In the genomic region with DNA sequence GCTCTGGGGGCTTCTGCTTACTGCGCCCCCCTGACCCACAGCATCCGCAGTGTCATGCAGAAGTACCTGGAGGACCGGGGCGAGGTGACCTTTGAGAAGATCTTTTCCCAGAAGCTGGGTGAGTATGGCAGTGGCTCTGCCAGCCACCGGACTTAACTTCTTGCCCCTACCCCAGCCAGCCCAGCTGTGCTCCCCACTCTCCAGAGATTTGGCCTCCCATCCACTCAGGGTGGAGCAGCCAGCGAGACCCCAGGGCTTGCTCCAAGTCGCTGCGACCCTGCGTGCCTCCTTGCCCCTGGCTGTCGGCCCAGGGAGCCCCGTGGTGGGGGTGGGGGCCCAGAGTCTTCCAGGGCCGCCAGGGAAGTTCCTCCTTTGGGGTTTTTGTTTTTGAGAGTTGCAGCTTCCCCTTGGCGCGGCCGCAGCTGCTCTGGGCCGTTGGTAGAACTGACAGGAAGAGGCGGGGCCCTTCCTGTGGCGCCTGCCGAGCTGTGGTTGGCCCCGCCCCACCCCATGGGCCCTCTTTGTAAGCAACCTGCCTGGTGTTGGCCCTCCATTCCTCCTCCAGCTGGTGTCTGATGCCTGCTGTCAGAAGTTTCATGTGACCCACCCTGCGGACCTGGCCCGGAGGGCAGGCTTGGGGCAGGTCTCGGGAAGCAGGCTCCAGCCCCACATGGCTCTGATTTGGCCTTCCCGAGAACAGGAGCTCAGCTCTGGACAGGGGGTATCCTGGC, we compare ENCODE assay signal across 8 cellular contexts. TPM values are rescaled to one million over a fixed set of nuclear protein-coding genes. Genes with fewer than 3 reads are reported as not detected.
A peak's percentile ranks its signal among the peaks of the same experiment; 100 is the strongest.
DNase-seq lines count a peak whose midpoint lies in the region; ATAC-seq, FAIRE-seq and TF ChIP-seq lines count a peak whose summit lies in the region.

No MANE protein-coding gene starts in this region.

- peaks cover 12 to 75% (median 70%) of the 10 kb centered on the region in 4 donors for H3K4me1 ChIP-seq in Peyer's patch
- H3K4me1 ChIP-seq in foreskin keratinocyte, result no peaks in the 10 kb centered on the region
- H3K4me1 ChIP-seq in prostate gland (replicated peaks), result peaks cover 49% of the 10 kb centered on the region
- H3K4me1 ChIP-seq in uterus, result peaks cover 0 to 35% of the 10 kb centered on the region in 2 donors

- intact Hi-C loops in activated T-helper 2 cell treated with anti-CD3 and anti-CD28 coated beads, Interferon-gamma antibody, Interleukin-2, Interleukin-4, amounts not matched to agents 10 μg/mL and 5 μg/mL and 100 μg/mL, durations not matched to agents 14 hours and 24 hours and 36 hours (cut with micrococcal nuclease), result loop anchor here (1.0 to 2.0 kb wide), 3 partner anchors 9 to 37 kb away; no protein-coding TSS in a partner anchor
- intact Hi-C loops in prostate gland (cut with DNase I) (no loop called here), uterus (cut with DNase I; ENCODE audit: low total_unique reads) (no loop called here)

- no peaks in the 10 kb centered on the region for H3K9me3 Mint-ChIP-seq in activated T-helper 2 cell treated with anti-CD3 and anti-CD28 coated beads, Interferon-gamma antibody, Interleukin-2, Interleukin-4, amounts not matched to agents 10 μg/mL and 5 μg/mL and 100 μg/mL, durations not matched to agents 14 hours and 24 hours and 36 hours

- no peaks in the 10 kb centered on the region for H3K27me3 Mint-ChIP-seq in activated T-helper 2 cell treated with anti-CD3 and anti-CD28 coated beads, Interferon-gamma antibody, Interleukin-2, Interleukin-4, amounts not matched to agents 10 μg/mL and 5 μg/mL and 100 μg/mL, durations not matched to agents 14 hours and 24 hours and 36 hours (ENCODE audit: low read depth)

- H3K9me3 ChIP-seq in Peyer's patch, result no peaks in the 10 kb centered on the region
- H3K9me3 ChIP-seq in prostate gland, result no peaks in the 10 kb centered on the region
- H3K9me3 ChIP-seq in uterus, result no peaks in the 10 kb centered on the region

- TF ChIP-seq CTCF in Peyer's patch (IDR thresholded peaks at IDR 0.05), result no peak
- no peak for TF ChIP-seq CTCF in foreskin keratinocyte (conservative IDR thresholded peaks at IDR 0.05)
- TF ChIP-seq CTCF in prostate gland (IDR thresholded peaks at IDR 0.05), result no peak
- peak in 2 of 4 experiments; percentile 2 to 17 for TF ChIP-seq CTCF in uterus (IDR thresholded peaks at IDR 0.05)

- H3K36me3 ChIP-seq in Peyer's patch, result peaks cover 0 to 51% (median 0%) of the 10 kb centered on the region in 3 donors
- H3K36me3 ChIP-seq in prostate gland, result peaks cover 8 to 27% of the 10 kb centered on the region in 2 donors
- H3K36me3 ChIP-seq in uterus, result no peaks in the 10 kb centered on the region

- peaks cover 84% of the 10 kb centered on the region for H3K36me3 Mint-ChIP-seq in activated T-helper 2 cell treated with anti-CD3 and anti-CD28 coated beads, Interferon-gamma antibody, Interleukin-2, Interleukin-4, amounts not matched to agents 10 μg/mL and 5 μg/mL and 100 μg/mL, durations not matched to agents 14 hours and 24 hours and 36 hours (ENCODE audit: low read depth)

- peak overlapping the region; percentile 98 for H3K27ac Mint-ChIP-seq in activated T-helper 2 cell treated with anti-CD3 and anti-CD28 coated beads, Interferon-gamma antibody, Interleukin-2, Interleukin-4, amounts not matched to agents 10 μg/mL and 5 μg/mL and 100 μg/mL, durations not matched to agents 14 hours and 24 hours and 36 hours

- ATAC-seq in HG03378 (IDR thresholded peaks at IDR 0.05; ENCODE audit: unreplicated experiment) (peak; percentile 59), foreskin keratinocyte (peak; percentile 76)

- H3K4me3 Mint-ChIP-seq in activated T-helper 2 cell treated with anti-CD3 and anti-CD28 coated beads, Interferon-gamma antibody, Interleukin-2, Interleukin-4, amounts not matched to agents 10 μg/mL and 5 μg/mL and 100 μg/mL, durations not matched to agents 14 hours and 24 hours and 36 hours (ENCODE audit: low read depth), result peak overlapping the region; percentile 71

- TF ChIP-seq POLR2A in Peyer's patch (IDR thresholded peaks at IDR 0.05), result no peak
- peak; percentile 53 for TF ChIP-seq POLR2A in prostate gland (IDR thresholded peaks at IDR 0.05)
- peak; percentile 25 to 26 for TF ChIP-seq POLR2A in uterus (IDR thresholded peaks at IDR 0.05)

- peaks cover 43% of the 10 kb centered on the region for H3K4me1 Mint-ChIP-seq in activated T-helper 2 cell treated with anti-CD3 and anti-CD28 coated beads, Interferon-gamma antibody, Interleukin-2, Interleukin-4, amounts not matched to agents 10 μg/mL and 5 μg/mL and 100 μg/mL, durations not matched to agents 14 hours and 24 hours and 36 hours (ENCODE audit: low read depth)

- WGBS in prostate gland, result 19% methylated on average over 24 of the region's 24 CpGs

- peak overlapping the region; percentile 3 to 33 (median 29) for H3K4me3 ChIP-seq in Peyer's patch
- peak overlapping the region in 1 of 2 donors; percentile 19 for H3K4me3 ChIP-seq in prostate gland
- peak overlapping the region in 1 of 2 donors; percentile 25 for H3K4me3 ChIP-seq in uterus

- DNase-seq in AML-193 (lab: John Stamatoyannopoulos, UW) (peak; percentile 95 to 96), GM19239 (ENCODE audit: insufficient read length, low spot score) (peak; percentile 96), Peyer's patch (peak; percentile 82 to 98 (median 98)), foreskin keratinocyte (no peak), prostate gland (ENCODE audit: low spot score) (peak; percentile 85), uterus (peak; percentile 80)
- DNase-seq in activated T-helper 2 cell treated with anti-CD3 and anti-CD28 coated beads, Interferon-gamma antibody, Interleukin-2, Interleukin-4, amounts not matched to agents 10 μg/mL and 5 μg/mL and 100 μg/mL, durations not matched to agents 14 hours and 24 hours and 36 hours (ENCODE audit: low spot score), result peak; percentile 90

- FAIRE-seq in GM19239 (lab: Jason Lieb, UNC), result peak; percentile 98

- peak overlapping the region; percentile 83 to 100 (median 90) for H3K27ac ChIP-seq in Peyer's patch
- peak overlapping the region; percentile 25 for H3K27ac ChIP-seq in foreskin keratinocyte
- H3K27ac ChIP-seq in prostate gland, result peak overlapping the region; percentile 82 to 83
- H3K27ac ChIP-seq in uterus, result peak overlapping the region; percentile 85 to 88

- H3K27me3 ChIP-seq in Peyer's patch (no peaks in the 10 kb centered on the region), foreskin keratinocyte (no peaks in the 10 kb centered on the region), prostate gland (replicated peaks; ENCODE audit: insufficient read depth) (no peaks in the 10 kb centered on the region), uterus (no peaks in the 10 kb centered on the region)

RNA-seq across cellular contexts. Expression of gene GRK2, which starts 11.1 kb away (rescaled TPM):
- 100 to 1,000 TPM; 103 to 276 (median 163) TPM for total RNA-seq in Peyer's patch
- total RNA-seq in activated T-helper 2 cell treated with anti-CD3 and anti-CD28 coated beads, Interferon-gamma antibody, Interleukin-2, Interleukin-4, amounts not matched to agents 10 μg/mL and 5 μg/mL and 100 μg/mL, durations not matched to agents 14 hours and 24 hours and 36 hours, result 282 and 287 TPM in 2 replicates
- 34.3 and 36.5 TPM in 2 replicates for total RNA-seq in foreskin keratinocyte
- 29.2 and 31.4 TPM in 2 replicates for polyA plus RNA-seq in foreskin keratinocyte
- 100 to 1,000 TPM; 102 to 111 TPM for total RNA-seq in prostate gland
- 10 to 100 TPM; 25.0 to 93.8 (median 64.2) TPM for total RNA-seq in uterus

RNA-seq across cellular contexts. Expression of gene ANKRD13D, which starts 11.7 kb away (rescaled TPM):
- total RNA-seq in Peyer's patch, result 10 to 100 TPM; 25.4 to 97.4 (median 41.5) TPM
- 119 and 135 TPM in 2 replicates for total RNA-seq in activated T-helper 2 cell treated with anti-CD3 and anti-CD28 coated beads, Interferon-gamma antibody, Interleukin-2, Interleukin-4, amounts not matched to agents 10 μg/mL and 5 μg/mL and 100 μg/mL, durations not matched to agents 14 hours and 24 hours and 36 hours
- 28.8 and 29.2 TPM in 2 replicates for total RNA-seq in foreskin keratinocyte
- polyA plus RNA-seq in foreskin keratinocyte, result 25.3 and 26.1 TPM in 2 replicates
- total RNA-seq in prostate gland, result 10 to 100 TPM; 35.9 to 75.3 TPM
- 10 to 100 TPM in 3 of 4 donors, 1 to 10 TPM in 1; 7.4 to 63.7 (median 22.5) TPM for total RNA-seq in uterus

RNA-seq across cellular contexts. Expression of gene SSH3, which starts 25.9 kb away (rescaled TPM):
- total RNA-seq in Peyer's patch (100 to 1,000 TPM in 2 of 4 donors, 10 to 100 TPM in 2; 55.9 to 128 (median 99.9) TPM), foreskin keratinocyte (27.7 and 31.0 TPM in 2 replicates), prostate gland (100 to 1,000 TPM in 1 of 2 donors, 10 to 100 TPM in 1; 70.9 to 101 TPM), uterus (10 to 100 TPM in 3 of 4 donors, 1 to 10 TPM in 1; 7.7 to 48.8 (median 19.1) TPM)
- total RNA-seq in activated T-helper 2 cell treated with anti-CD3 and anti-CD28 coated beads, Interferon-gamma antibody, Interleukin-2, Interleukin-4, amounts not matched to agents 10 μg/mL and 5 μg/mL and 100 μg/mL, durations not matched to agents 14 hours and 24 hours and 36 hours, result 12.1 and 16.2 TPM in 2 replicates
- polyA plus RNA-seq in foreskin keratinocyte, result 27.8 and 30.2 TPM in 2 replicates

Comparison
In these comparisons a context has a peak if more than half of its experiments do, and no peak if none do; other contexts are left out.
1. DNase-seq: peak in AML-193 (2 of 2), GM19239 (single experiment), Peyer's patch (3 of 3), activated T-helper 2 cell treated with anti-CD3 and anti-CD28 coated beads, Interferon-gamma antibody, Interleukin-2, Interleukin-4, amounts not matched to agents 10 μg/mL and 5 μg/mL and 100 μg/mL, durations not matched to agents 14 hours and 24 hours and 36 hours (single experiment), prostate gland (single experiment) and uterus (2 of 2); none in foreskin keratinocyte (0 of 2).
2. H3K27ac ChIP-seq: peak in every context shown above with its lines; median percentile 90 in Peyer's patch; 86 in uterus; 82 in prostate gland; 25 in foreskin keratinocyte.
3. POLR2A ChIP-seq: peak in prostate gland (single experiment) and uterus (2 of 2); none in Peyer's patch (0 of 2).